ENCODE assay signal across 8 cellular contexts in the genomic region with DNA sequence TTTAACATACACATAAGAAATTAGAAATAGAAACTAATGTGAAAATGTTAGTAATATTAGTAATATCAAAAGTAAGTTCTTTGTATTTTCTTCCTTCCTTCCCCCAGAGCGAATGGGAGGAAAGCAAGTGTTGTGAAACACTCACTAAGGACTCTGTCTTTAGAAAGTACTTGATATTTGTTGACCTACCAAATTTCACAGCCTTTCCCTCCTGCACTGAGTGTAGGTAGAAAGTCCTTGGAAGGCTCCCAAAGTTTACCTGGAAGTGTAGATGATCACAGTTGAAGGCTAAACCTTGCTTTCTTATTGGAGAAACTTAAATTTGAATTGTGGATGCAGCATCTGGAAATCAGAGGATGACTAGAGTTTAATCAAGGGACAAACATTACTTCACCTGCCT.
"Had no signal": no experiment of that assay in that cellular context is flagged by ENCODE, and none has a peak within 500 bp of the region (broad histone marks: within the 10 kb centered on the region; RNA-seq: fewer than 3 reads in every experiment).

No MANE protein-coding gene starts in this region.

- DNase-seq: GOT3, H7, HFFc6, IMR-90, KG1 had no signal

- H3K4me3 ChIP-seq: HAP-1, K562 had no signal

- H3K36me3 ChIP-seq: HAP-1 had no signal

- ATAC-seq: HCT116, K562 had no signal

- H3K9me3 ChIP-seq: HAP-1 had no signal
